ENCODE assay signal across 1 cellular context in genomic region chr5:170429014-170429413, GRCh38.
TF ChIP-seq lines count a peak whose summit lies in the region.

No MANE protein-coding gene starts in this region.

TF ChIP-seq in H1, 55 proteins besides CTCF, POLR2A, EP300 and RAD21 (continued from another document):
- TF ChIP-seq E2F6 (IDR thresholded peaks at IDR 0.05) (no peak), JUND (IDR thresholded peaks at IDR 0.05; ENCODE audit: low read length) (no peak), MAFK (IDR thresholded peaks at IDR 0.05; ENCODE audit: low read depth, low read length) (no peak), SAP30 (IDR thresholded peaks at IDR 0.05; ENCODE audit: insufficient read depth, insufficient replicate concordance, low read length) (no peak), POLR2AphosphoS5 (IDR thresholded peaks at IDR 0.05; ENCODE audit: low read depth, low read length) (no peak), CHD2 (IDR thresholded peaks at IDR 0.05; ENCODE audit: low read length) (no peak), MAX (IDR thresholded peaks at IDR 0.05) (no peak), NANOG (IDR thresholded peaks at IDR 0.05; ENCODE audit: insufficient read depth, low read depth, low read length, poor library complexity, severe bottlenecking) (no peak), TBP (IDR thresholded peaks at IDR 0.05; ENCODE audit: low read depth, low read length) (no peak), JUN (IDR thresholded peaks at IDR 0.05; ENCODE audit: low read depth, low read length) (no peak), ATF3 (IDR thresholded peaks at IDR 0.05; ENCODE audit: insufficient read depth, low read depth, low read length) (no peak), GABPA (IDR thresholded peaks at IDR 0.05; ENCODE audit: borderline replicate concordance, insufficient read depth, low read length) (no peak), TAF1 (IDR thresholded peaks at IDR 0.05; ENCODE audit: low read depth, low read length) (no peak), KDM4A (IDR thresholded peaks at IDR 0.05; ENCODE audit: low read depth, low read length, severe bottlenecking) (no peak), EGR1 (IDR thresholded peaks at IDR 0.05; ENCODE audit: borderline replicate concordance, low read depth, low read length) (no peak)
